1 cellular context compared by ENCODE assay signal in the genomic region with DNA sequence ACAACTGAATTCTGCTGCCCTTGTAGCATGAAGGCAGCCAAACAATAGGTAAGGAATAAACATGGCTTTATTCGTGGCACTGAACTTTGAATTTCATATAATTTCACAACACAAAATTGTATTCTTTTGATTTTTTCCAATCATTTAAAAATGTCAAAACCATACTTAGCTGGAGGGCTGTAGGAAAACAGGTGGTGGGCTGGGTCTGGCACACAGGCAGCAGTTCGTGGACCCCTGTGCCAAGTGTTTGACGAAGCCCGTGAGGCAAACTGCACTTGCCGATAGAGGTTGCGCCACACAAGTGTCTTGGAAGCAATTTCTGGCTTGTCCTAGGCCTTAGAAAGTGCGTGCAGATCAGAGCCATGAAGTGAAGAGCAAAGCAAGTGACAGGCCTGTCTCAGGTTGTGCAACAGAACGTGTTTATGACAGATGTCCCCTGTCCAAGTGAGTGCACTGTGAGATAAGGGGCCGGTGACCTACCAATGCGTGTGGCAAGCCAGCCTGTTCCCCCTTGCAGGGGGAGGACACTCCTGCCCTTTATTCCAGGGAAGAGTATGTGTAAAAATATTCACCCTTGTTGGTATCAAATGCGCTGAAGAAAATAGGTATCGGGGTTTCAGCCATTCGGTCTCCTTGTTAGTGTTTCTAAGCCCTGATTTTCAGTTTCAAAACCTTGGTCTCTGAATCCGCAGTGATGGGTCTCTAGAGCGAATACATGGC.
TF ChIP-seq lines count a peak whose summit lies in the region.

No MANE protein-coding gene starts in this region.

TF ChIP-seq in K562, 482 proteins besides CTCF, POLR2A, EP300 and RAD21 (continued from another document):
- TF ChIP-seq, protein P1, sequence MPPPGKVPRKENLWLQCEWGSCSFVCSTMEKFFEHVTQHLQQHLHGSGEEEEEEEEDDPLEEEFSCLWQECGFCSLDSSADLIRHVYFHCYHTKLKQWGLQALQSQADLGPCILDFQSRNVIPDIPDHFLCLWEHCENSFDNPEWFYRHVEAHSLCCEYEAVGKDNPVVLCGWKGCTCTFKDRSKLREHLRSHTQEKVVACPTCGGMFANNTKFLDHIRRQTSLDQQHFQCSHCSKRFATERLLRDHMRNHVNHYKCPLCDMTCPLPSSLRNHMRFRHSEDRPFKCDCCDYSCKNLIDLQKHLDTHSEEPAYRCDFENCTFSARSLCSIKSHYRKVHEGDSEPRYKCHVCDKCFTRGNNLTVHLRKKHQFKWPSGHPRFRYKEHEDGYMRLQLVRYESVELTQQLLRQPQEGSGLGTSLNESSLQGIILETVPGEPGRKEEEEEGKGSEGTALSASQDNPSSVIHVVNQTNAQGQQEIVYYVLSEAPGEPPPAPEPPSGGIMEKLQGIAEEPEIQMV (tag; conservative IDR thresholded peaks at IDR 0.05; ENCODE audit: low read depth): no peak
- TF ChIP-seq CBFA2T3 (IDR thresholded peaks at IDR 0.05) (peak; percentile 96), POLR3A (IDR thresholded peaks at IDR 0.05; ENCODE audit: borderline replicate concordance, extremely low read depth, insufficient read depth, insufficient read length) (no peak), NR2F6 (CRISPR knock-in tag; IDR thresholded peaks at IDR 0.05) (no peak), NFATC3 (IDR thresholded peaks at IDR 0.05) (no peak), RBM17 (IDR thresholded peaks at IDR 0.05; ENCODE audit: borderline replicate concordance, low read depth, low read length) (no peak), SREBF1 (IDR thresholded peaks at IDR 0.05; ENCODE audit: borderline replicate concordance, low read depth, low read length) (no peak), HIVEP1 (CRISPR knock-in tag; IDR thresholded peaks at IDR 0.05) (no peak), ZNF12 (CRISPR knock-in tag; IDR thresholded peaks at IDR 0.05) (no peak), ZNF239 (CRISPR knock-in tag; IDR thresholded peaks at IDR 0.05) (0 out of 2 replicates have a peak, but pooled peaks have one; percentile 6), FOXA1 (IDR thresholded peaks at IDR 0.05; ENCODE audit: borderline replicate concordance) (no peak), ZFP30 (CRISPR knock-in tag; IDR thresholded peaks at IDR 0.05; ENCODE audit: borderline replicate concordance) (no peak), MECOM (CRISPR knock-in tag; IDR thresholded peaks at IDR 0.05) (peak; percentile 94), ERF (CRISPR knock-in tag; IDR thresholded peaks at IDR 0.05) (0 out of 2 replicates have a peak, but pooled peaks have one; percentile 40), HMG20A (CRISPR knock-in tag; conservative IDR thresholded peaks at IDR 0.05) (no peak), HOXB6 (CRISPR knock-in tag; IDR thresholded peaks at IDR 0.05; ENCODE audit: borderline replicate concordance) (no peak), SP1 (CRISPR knock-in tag; IDR thresholded peaks at IDR 0.05) (peak; percentile 61), CHD2 (IDR thresholded peaks at IDR 0.05; ENCODE audit: low read depth, low read length) (no peak), ZNF311 (CRISPR knock-in tag; IDR thresholded peaks at IDR 0.05) (no peak), MYC (IDR thresholded peaks at IDR 0.05; ENCODE audit: low read depth, low read length) (peak; percentile 68), MYC (CRISPR knock-in tag; IDR thresholded peaks at IDR 0.05; ENCODE audit: borderline replicate concordance, low read depth) (no peak), KDM1A (IDR thresholded peaks at IDR 0.05) (peak; percentile 55 to 70; a peak in 3 of 4 replicates), CHD1 (IDR thresholded peaks at IDR 0.05; ENCODE audit: low read length) (no peak), THRAP3 (IDR thresholded peaks at IDR 0.05; ENCODE audit: borderline replicate concordance) (no peak)
- TF ChIP-seq, protein P2, sequence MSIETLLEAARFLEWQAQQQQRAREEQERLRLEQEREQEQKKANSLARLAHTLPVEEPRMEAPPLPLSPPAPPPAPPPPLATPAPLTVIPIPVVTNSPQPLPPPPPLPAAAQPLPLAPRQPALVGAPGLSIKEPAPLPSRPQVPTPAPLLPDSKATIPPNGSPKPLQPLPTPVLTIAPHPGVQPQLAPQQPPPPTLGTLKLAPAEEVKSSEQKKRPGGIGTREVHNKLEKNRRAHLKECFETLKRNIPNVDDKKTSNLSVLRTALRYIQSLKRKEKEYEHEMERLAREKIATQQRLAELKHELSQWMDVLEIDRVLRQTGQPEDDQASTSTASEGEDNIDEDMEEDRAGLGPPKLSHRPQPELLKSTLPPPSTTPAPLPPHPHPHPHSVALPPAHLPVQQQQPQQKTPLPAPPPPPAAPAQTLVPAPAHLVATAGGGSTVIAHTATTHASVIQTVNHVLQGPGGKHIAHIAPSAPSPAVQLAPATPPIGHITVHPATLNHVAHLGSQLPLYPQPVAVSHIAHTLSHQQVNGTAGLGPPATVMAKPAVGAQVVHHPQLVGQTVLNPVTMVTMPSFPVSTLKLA (conservative IDR thresholded peaks at IDR 0.05): peak; percentile 84 to 94; a peak in 3 of 4 replicates
- TF ChIP-seq, protein P3, sequence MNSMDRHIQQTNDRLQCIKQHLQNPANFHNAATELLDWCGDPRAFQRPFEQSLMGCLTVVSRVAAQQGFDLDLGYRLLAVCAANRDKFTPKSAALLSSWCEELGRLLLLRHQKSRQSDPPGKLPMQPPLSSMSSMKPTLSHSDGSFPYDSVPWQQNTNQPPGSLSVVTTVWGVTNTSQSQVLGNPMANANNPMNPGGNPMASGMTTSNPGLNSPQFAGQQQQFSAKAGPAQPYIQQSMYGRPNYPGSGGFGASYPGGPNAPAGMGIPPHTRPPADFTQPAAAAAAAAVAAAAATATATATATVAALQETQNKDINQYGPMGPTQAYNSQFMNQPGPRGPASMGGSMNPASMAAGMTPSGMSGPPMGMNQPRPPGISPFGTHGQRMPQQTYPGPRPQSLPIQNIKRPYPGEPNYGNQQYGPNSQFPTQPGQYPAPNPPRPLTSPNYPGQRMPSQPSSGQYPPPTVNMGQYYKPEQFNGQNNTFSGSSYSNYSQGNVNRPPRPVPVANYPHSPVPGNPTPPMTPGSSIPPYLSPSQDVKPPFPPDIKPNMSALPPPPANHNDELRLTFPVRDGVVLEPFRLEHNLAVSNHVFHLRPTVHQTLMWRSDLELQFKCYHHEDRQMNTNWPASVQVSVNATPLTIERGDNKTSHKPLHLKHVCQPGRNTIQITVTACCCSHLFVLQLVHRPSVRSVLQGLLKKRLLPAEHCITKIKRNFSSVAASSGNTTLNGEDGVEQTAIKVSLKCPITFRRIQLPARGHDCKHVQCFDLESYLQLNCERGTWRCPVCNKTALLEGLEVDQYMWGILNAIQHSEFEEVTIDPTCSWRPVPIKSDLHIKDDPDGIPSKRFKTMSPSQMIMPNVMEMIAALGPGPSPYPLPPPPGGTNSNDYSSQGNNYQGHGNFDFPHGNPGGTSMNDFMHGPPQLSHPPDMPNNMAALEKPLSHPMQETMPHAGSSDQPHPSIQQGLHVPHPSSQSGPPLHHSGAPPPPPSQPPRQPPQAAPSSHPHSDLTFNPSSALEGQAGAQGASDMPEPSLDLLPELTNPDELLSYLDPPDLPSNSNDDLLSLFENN (IDR thresholded peaks at IDR 0.05; ENCODE audit: low read depth in 2 of 2, low read length in 2 of 2): peak in 1 of 2 experiments; percentile 85; a peak in 1 of 4 replicates
- TF ChIP-seq, protein P4, sequence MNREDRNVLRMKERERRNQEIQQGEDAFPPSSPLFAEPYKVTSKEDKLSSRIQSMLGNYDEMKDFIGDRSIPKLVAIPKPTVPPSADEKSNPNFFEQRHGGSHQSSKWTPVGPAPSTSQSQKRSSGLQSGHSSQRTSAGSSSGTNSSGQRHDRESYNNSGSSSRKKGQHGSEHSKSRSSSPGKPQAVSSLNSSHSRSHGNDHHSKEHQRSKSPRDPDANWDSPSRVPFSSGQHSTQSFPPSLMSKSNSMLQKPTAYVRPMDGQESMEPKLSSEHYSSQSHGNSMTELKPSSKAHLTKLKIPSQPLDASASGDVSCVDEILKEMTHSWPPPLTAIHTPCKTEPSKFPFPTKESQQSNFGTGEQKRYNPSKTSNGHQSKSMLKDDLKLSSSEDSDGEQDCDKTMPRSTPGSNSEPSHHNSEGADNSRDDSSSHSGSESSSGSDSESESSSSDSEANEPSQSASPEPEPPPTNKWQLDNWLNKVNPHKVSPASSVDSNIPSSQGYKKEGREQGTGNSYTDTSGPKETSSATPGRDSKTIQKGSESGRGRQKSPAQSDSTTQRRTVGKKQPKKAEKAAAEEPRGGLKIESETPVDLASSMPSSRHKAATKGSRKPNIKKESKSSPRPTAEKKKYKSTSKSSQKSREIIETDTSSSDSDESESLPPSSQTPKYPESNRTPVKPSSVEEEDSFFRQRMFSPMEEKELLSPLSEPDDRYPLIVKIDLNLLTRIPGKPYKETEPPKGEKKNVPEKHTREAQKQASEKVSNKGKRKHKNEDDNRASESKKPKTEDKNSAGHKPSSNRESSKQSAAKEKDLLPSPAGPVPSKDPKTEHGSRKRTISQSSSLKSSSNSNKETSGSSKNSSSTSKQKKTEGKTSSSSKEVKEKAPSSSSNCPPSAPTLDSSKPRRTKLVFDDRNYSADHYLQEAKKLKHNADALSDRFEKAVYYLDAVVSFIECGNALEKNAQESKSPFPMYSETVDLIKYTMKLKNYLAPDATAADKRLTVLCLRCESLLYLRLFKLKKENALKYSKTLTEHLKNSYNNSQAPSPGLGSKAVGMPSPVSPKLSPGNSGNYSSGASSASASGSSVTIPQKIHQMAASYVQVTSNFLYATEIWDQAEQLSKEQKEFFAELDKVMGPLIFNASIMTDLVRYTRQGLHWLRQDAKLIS (CRISPR knock-in tag; IDR thresholded peaks at IDR 0.05): no peak; the same call in 1 of the 2 replicates
- TF ChIP-seq, protein P5, sequence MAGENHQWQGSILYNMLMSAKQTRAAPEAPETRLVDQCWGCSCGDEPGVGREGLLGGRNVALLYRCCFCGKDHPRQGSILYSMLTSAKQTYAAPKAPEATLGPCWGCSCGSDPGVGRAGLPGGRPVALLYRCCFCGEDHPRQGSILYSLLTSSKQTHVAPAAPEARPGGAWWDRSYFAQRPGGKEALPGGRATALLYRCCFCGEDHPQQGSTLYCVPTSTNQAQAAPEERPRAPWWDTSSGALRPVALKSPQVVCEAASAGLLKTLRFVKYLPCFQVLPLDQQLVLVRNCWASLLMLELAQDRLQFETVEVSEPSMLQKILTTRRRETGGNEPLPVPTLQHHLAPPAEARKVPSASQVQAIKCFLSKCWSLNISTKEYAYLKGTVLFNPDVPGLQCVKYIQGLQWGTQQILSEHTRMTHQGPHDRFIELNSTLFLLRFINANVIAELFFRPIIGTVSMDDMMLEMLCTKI (IDR thresholded peaks at IDR 0.05; ENCODE audit: partially characterized antibody): no peak
- TF ChIP-seq, protein P6, sequence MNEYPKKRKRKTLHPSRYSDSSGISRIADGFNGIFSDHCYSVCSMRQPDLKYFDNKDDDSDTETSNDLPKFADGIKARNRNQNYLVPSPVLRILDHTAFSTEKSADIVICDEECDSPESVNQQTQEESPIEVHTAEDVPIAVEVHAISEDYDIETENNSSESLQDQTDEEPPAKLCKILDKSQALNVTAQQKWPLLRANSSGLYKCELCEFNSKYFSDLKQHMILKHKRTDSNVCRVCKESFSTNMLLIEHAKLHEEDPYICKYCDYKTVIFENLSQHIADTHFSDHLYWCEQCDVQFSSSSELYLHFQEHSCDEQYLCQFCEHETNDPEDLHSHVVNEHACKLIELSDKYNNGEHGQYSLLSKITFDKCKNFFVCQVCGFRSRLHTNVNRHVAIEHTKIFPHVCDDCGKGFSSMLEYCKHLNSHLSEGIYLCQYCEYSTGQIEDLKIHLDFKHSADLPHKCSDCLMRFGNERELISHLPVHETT (CRISPR knock-in tag; conservative IDR thresholded peaks at IDR 0.05 in 1 of 2, IDR thresholded peaks at IDR 0.05 in 1 of 2): 0 out of 4 replicates have a peak, but pooled peaks of 1 of the 2 experiments have one; percentile 19
- TF ChIP-seq, protein P7, sequence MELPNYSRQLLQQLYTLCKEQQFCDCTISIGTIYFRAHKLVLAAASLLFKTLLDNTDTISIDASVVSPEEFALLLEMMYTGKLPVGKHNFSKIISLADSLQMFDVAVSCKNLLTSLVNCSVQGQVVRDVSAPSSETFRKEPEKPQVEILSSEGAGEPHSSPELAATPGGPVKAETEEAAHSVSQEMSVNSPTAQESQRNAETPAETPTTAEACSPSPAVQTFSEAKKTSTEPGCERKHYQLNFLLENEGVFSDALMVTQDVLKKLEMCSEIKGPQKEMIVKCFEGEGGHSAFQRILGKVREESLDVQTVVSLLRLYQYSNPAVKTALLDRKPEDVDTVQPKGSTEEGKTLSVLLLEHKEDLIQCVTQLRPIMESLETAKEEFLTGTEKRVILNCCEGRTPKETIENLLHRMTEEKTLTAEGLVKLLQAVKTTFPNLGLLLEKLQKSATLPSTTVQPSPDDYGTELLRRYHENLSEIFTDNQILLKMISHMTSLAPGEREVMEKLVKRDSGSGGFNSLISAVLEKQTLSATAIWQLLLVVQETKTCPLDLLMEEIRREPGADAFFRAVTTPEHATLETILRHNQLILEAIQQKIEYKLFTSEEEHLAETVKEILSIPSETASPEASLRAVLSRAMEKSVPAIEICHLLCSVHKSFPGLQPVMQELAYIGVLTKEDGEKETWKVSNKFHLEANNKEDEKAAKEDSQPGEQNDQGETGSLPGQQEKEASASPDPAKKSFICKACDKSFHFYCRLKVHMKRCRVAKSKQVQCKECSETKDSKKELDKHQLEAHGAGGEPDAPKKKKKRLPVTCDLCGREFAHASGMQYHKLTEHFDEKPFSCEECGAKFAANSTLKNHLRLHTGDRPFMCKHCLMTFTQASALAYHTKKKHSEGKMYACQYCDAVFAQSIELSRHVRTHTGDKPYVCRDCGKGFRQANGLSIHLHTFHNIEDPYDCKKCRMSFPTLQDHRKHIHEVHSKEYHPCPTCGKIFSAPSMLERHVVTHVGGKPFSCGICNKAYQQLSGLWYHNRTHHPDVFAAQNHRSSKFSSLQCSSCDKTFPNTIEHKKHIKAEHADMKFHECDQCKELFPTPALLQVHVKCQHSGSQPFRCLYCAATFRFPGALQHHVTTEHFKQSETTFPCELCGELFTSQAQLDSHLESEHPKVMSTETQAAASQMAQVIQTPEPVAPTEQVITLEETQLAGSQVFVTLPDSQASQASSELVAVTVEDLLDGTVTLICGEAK (IDR thresholded peaks at IDR 0.05): no peak
- TF ChIP-seq, protein P7 (CRISPR knock-in tag; IDR thresholded peaks at IDR 0.05): no peak; the same call in 1 of the 2 replicates
